Comparison of ENCODE assay signal across 10 cellular contexts in genomic region chr12:46555379-46555778, GRCh38.
A peak's percentile ranks its signal among the peaks of the same experiment; 100 is the strongest.
DNase-seq lines count a peak whose midpoint lies in the region; ATAC-seq, FAIRE-seq and TF ChIP-seq lines count a peak whose summit lies in the region.
"Had no signal": no experiment of that assay in that cellular context is flagged by ENCODE, and none has a peak within 500 bp of the region (broad histone marks: within the 10 kb centered on the region; RNA-seq: fewer than 3 reads in every experiment).

No MANE protein-coding gene starts in this region.

- ATAC-seq in A549 (no peak), GM19397 (IDR thresholded peaks at IDR 0.05; ENCODE audit: unreplicated experiment) (no peak)

- 0 out of 2 replicates have a peak, but pooled peaks cover 3% of the 10 kb centered on the region for H3K27me3 Mint-ChIP-seq in HFFc6 (ENCODE audit: insufficient read depth)

- TF ChIP-seq EP300 in A549 (IDR thresholded peaks at IDR 0.05): no peak

- POLR2A ChIA-PET in A549 (lab: Yijun Ruan, JAX): interaction anchor here (1.0 kb wide), 1 partner anchor 32 kb away, joined by 7 read pairs; no protein-coding TSS in a partner anchor

- CTCF ChIA-PET in A549 (lab: Yijun Ruan, JAX): interaction anchor here (0.6 to 1.3 kb wide), 2 partner anchors 8 to 673 kb away, joined by 3 to 4 read pairs; no protein-coding TSS in a partner anchor

- peaks cover 13% of the 10 kb centered on the region for H3K36me3 Mint-ChIP-seq in HFFc6 (ENCODE audit: low read depth)

- peaks cover 4% of the 10 kb centered on the region; the same call in 1 of the 2 replicates for H3K9me3 Mint-ChIP-seq in HFFc6
- H3K9me3 Mint-ChIP-seq: H9 had no signal

- peaks cover 62% of the 10 kb centered on the region for H3K4me1 ChIP-seq in A549
- no peaks in the 10 kb centered on the region for H3K4me1 ChIP-seq in breast epithelium
- H3K4me1 ChIP-seq in mesodermal cell (ENCODE audit: control insufficient read depth, insufficient read depth, low read length, poor library complexity, severe bottlenecking): peaks cover 16% of the 10 kb centered on the region

- intact Hi-C loops in breast epithelium (cut with DNase I; ENCODE audit: low total_unique reads): no loop called here

- H3K4me3 ChIP-seq in A549: no peak overlapping the region
- no peak overlapping the region for H3K4me3 ChIP-seq in breast epithelium
- no peak overlapping the region for H3K4me3 ChIP-seq in mesodermal cell (ENCODE audit: extremely low read depth, insufficient read depth, low read length, poor library complexity, severe bottlenecking)

- FAIRE-seq in A549 (lab: Jason Lieb, UNC): no peak

- no peaks in the 10 kb centered on the region for H3K27me3 ChIP-seq in breast epithelium

- H3K36me3 ChIP-seq in breast epithelium (no peaks in the 10 kb centered on the region), mesodermal cell (ENCODE audit: control insufficient read depth, insufficient read depth, low read length) (no peaks in the 10 kb centered on the region)

- DNase-seq in A549 (ENCODE audit: low read depth in 1 of 2, low spot score in 1 of 2): no peak
- DNase-seq in HFFc6: peak; percentile 80
- DNase-seq in breast epithelium (ENCODE audit: low spot score in 2 of 2): no peak
- no peak for DNase-seq in NCI-H2029 treated with DMSO at 0.1 percent for 48 hours (lab: John Stamatoyannopoulos, UW)
- DNase-seq in NCI-H1436 (lab: John Stamatoyannopoulos, UW): no peak
- DNase-seq in retina: no peak
- DNase-seq: H9, T-helper 1 cell had no signal

- H3K4me1 Mint-ChIP-seq in HFFc6 (ENCODE audit: low read depth): peaks cover 98% of the 10 kb centered on the region

- H3K9me3 ChIP-seq in A549 (peaks cover 6% of the 10 kb centered on the region; the same call in 1 of the 3 replicates), breast epithelium (no peaks in the 10 kb centered on the region), mesodermal cell (ENCODE audit: control insufficient read depth, low read length) (no peaks in the 10 kb centered on the region)

- WGBS in A549 (ENCODE audit: missing lambda C conversion rate): 79% methylated on average over 4 of the region's 4 CpGs
- WGBS in mesodermal cell (ENCODE audit: insufficient coverage in 2 of 2), 2 experiments: 96% methylated on average over 4 of the region's 4 CpGs; no CpG with 5 or more reads in 1 of the 2 experiments

- TF ChIP-seq CTCF in A549 (IDR thresholded peaks at IDR 0.05) (no peak), HFFc6 (IDR thresholded peaks at IDR 0.05) (no peak), breast epithelium (IDR thresholded peaks at IDR 0.05) (no peak)

- peak overlapping the region; percentile 87 for H3K27ac Mint-ChIP-seq in HFFc6

- no peak for TF ChIP-seq POLR2A in A549 (IDR thresholded peaks at IDR 0.05; ENCODE audit: low read length)
- TF ChIP-seq POLR2A in breast epithelium (IDR thresholded peaks at IDR 0.05): no peak

- no peak for TF ChIP-seq RAD21 in A549 (conservative IDR thresholded peaks at IDR 0.05 in 1 of 2, IDR thresholded peaks at IDR 0.05 in 1 of 2)

- peak overlapping the region; percentile 52 for H3K4me2 ChIP-seq in A549

- H3K27ac ChIP-seq in A549: peak overlapping the region; percentile 74 to 77
- peak overlapping the region; percentile 54 to 71 for H3K27ac ChIP-seq in breast epithelium
- H3K27ac ChIP-seq in mesodermal cell (ENCODE audit: low read depth, low read length, severe bottlenecking): peak overlapping the region; percentile 68

- peak overlapping the region; percentile 81 for H3K4me3 Mint-ChIP-seq in HFFc6
- H3K4me3 Mint-ChIP-seq: H9 had no signal

TF ChIP-seq in A549, 52 proteins besides CTCF, POLR2A, EP300 and RAD21:
- TF ChIP-seq GATA3 (IDR thresholded peaks at IDR 0.05; ENCODE audit: borderline replicate concordance): no peak
- TF ChIP-seq TFCP2L1 (CRISPR knock-in tag; IDR thresholded peaks at IDR 0.05): no peak
- TF ChIP-seq ZSCAN20 (CRISPR knock-in tag; IDR thresholded peaks at IDR 0.05): peak; percentile 81
- TF ChIP-seq ZFP36 (IDR thresholded peaks at IDR 0.05; ENCODE audit: borderline replicate concordance, partially characterized antibody): no peak
- no peak for TF ChIP-seq TP53 (CRISPR knock-in tag; IDR thresholded peaks at IDR 0.05)
- no peak for TF ChIP-seq RNF2 (IDR thresholded peaks at IDR 0.05; ENCODE audit: borderline replicate concordance, low read depth)
- TF ChIP-seq MYC (IDR thresholded peaks at IDR 0.05; ENCODE audit: borderline replicate concordance, low read length): no peak
- no peak for TF ChIP-seq BHLHE40 (IDR thresholded peaks at IDR 0.05; ENCODE audit: low read depth, low read length)
- TF ChIP-seq RFX5 (IDR thresholded peaks at IDR 0.05): no peak
- TF ChIP-seq CBX8 (IDR thresholded peaks at IDR 0.05): no peak
- TF ChIP-seq RCOR1 (IDR thresholded peaks at IDR 0.05; ENCODE audit: low read depth, low read length): no peak
- TF ChIP-seq FOSB (CRISPR knock-in tag; IDR thresholded peaks at IDR 0.05): no peak
- TF ChIP-seq EHF (CRISPR knock-in tag; IDR thresholded peaks at IDR 0.05): 0 out of 2 replicates have a peak, but pooled peaks have one; percentile 43
- no peak for TF ChIP-seq REST (IDR thresholded peaks at IDR 0.05)
- TF ChIP-seq EHMT2 (IDR thresholded peaks at IDR 0.05; ENCODE audit: low read depth): no peak
